30 cellular contexts compared by ENCODE assay signal in the genomic region with DNA sequence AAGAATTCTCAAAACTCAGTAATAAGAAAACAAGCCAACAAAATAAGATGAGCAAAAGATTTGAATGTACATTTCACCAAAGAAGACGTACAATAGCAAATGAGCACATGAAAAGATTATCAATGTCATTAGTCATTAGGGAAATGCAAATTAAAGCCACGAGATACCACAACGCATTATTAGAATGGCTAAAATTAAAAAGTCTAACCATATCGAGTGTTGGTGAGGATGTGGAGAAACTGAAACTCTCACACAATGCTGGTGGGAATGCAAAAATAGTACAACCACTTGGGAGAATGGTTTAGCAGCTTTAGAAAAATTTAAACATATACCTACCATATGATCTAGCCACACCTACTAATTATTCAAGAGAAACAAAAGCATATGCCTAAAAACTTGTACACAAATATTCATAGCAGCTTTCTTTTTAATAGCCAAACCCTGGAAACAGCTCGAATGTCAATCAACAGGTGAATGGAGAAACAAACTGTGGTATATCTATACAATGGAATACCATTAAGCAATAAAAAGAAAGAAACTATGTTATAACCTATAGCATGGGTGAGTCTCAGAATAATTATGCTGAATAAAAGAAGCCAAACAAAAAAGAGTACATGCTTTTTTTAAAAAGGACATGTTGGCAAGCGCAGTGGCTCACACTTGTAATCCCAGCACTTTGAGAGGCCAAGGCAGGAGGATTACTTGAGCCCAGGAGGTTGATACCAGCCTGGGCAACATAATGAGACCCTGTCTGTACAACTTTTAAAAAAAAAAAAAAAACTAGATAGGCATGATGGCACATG.
"Had no signal": no experiment of that assay in that cellular context is flagged by ENCODE, and none has a peak within 500 bp of the region (broad histone marks: within the 10 kb centered on the region; RNA-seq: fewer than 3 reads in every experiment).

No MANE protein-coding gene starts in this region.

- H3K27me3 ChIP-seq: SJCRH30 had no signal

- H3K4me3 ChIP-seq: PC-9, SJCRH30, SK-N-MC had no signal

- H3K4me1 ChIP-seq: SJCRH30 had no signal

- ATAC-seq: Panc1, Right ventricle myocardium inferior, T-cell had no signal

- H3K27ac ChIP-seq: PC-9, RWPE1, SJCRH30, SK-N-MC had no signal

- H3K36me3 ChIP-seq: SJCRH30 had no signal

- DNase-seq: MM.1S, MV-4-11, NCI-H1092, NCI-H1105, NCI-H1436, NCI-H146, NCI-H1694, NCI-H187, NCI-H1930, NCI-H2029 treated with DMSO at 0.1 percent for 48 hours, NCI-H2081 treated with DMSO at 0.1 percent for 48 hours, NCI-H2107, NCI-H2171, NCI-H226, NCI-H446 treated with DMSO at 0.1 percent for 48 hours, NCI-H510A, NCI-H524, NCI-H69, NCI-H748 treated with DMSO at 0.1 percent for 48 hours, NCI-H82, PC-9, SHP77, SIG-M5, SJCRH30, T-cell had no signal

- H2AFZ ChIP-seq: PC-9 had no signal

- H3K4me2 ChIP-seq: PC-9 had no signal

- FAIRE-seq: RCC 7860 had no signal
